7 cellular contexts compared by ENCODE assay signal in the genomic region with DNA sequence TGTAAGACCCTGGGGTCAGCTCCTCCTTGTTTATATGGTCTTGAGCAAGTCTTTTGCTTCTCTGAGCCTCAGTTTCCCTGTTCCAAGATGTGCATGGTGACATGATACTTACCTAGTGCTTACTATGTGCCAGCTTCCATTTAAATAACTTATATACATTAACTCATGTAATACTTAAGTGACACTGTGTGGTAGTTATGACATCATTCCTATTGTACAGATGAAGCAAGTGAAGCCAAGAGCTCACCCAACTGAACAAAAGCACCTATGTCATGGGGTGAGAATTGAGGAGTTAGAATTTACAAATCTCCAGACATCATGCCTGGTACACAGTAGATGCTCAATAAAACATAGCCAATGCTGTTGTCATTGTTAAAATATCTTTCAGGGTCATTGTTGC. TPM values are rescaled to one million over a fixed set of nuclear protein-coding genes. Genes with fewer than 3 reads are reported as not detected.
"Had no signal": no experiment of that assay in that cellular context is flagged by ENCODE, and none has a peak within 500 bp of the region (broad histone marks: within the 10 kb centered on the region; RNA-seq: fewer than 3 reads in every experiment).

No MANE protein-coding gene starts in this region.

- H3K27ac ChIP-seq: HL-60, KMS-11 had no signal

- DNase-seq: IMR-90, KBM-7, KG1 had no signal

- FAIRE-seq: HTR-8/SVneo had no signal

- H3K9ac ChIP-seq: KMS-11 had no signal

- H3K4me2 ChIP-seq: KMS-11 had no signal

RNA-seq across cellular contexts. Expression of gene CMKLR1, which starts 41.3 kb away (rescaled TPM):
- total RNA-seq: HT-29, IMR-90 had no signal
- polyA plus RNA-seq: IMR-90 had no signal
